8 cellular contexts compared by ENCODE assay signal in genomic region chr4:85756938-85757337, GRCh38.
DNase-seq lines count a peak whose midpoint lies in the region; ATAC-seq, FAIRE-seq and TF ChIP-seq lines count a peak whose summit lies in the region.

No MANE protein-coding gene starts in this region.

- no peak overlapping the region for H3K27ac Mint-ChIP-seq in Calu3 (ENCODE audit: unreplicated experiment)

- H3K27me3 ChIP-seq in kidney epithelial cell (ENCODE audit: control insufficient read depth, insufficient read depth, low read length), result no peaks in the 10 kb centered on the region

- H3K36me3 Mint-ChIP-seq in Calu3 (ENCODE audit: insufficient read depth, unreplicated experiment), result no peaks in the 10 kb centered on the region

- no peaks in the 10 kb centered on the region for H3K4me1 Mint-ChIP-seq in Calu3 (ENCODE audit: low read depth, unreplicated experiment)

- intact Hi-C loops in Calu3 (cut with micrococcal nuclease; ENCODE audit: unreplicated experiment), result loop anchor here (2.0 kb wide), 2 partner anchors 40 to 288 kb away; no protein-coding TSS in a partner anchor

- no peak for FAIRE-seq in H54 (lab: Jason Lieb, UNC)

- H3K27me3 Mint-ChIP-seq in Calu3 (ENCODE audit: unreplicated experiment), result no peaks in the 10 kb centered on the region

- H3K36me3 ChIP-seq in kidney epithelial cell (ENCODE audit: control insufficient read depth, insufficient read depth, low read length), result no peaks in the 10 kb centered on the region

- H3K4me3 Mint-ChIP-seq in Calu3 (ENCODE audit: low read depth, unreplicated experiment), result no peak overlapping the region

- H3K4me3 ChIP-seq in WI38 (ENCODE audit: low read depth, low read length), result no peak overlapping the region
- no peak overlapping the region for H3K4me3 ChIP-seq in kidney epithelial cell (ENCODE audit: low read depth, low read length)

- no peak for TF ChIP-seq POLR2A in H54 (IDR thresholded peaks at IDR 0.05; ENCODE audit: low read depth, low read length)

- TF ChIP-seq CTCF in Calu3 (IDR thresholded peaks at IDR 0.05; ENCODE audit: unreplicated experiment) (no peak), WI38 (IDR thresholded peaks at IDR 0.05; ENCODE audit: low read depth, low read length) (peak; percentile 54), kidney epithelial cell (IDR thresholded peaks at IDR 0.05; ENCODE audit: insufficient read depth, low read length, poor library complexity, severe bottlenecking) (peak; percentile 53)

- CTCF ChIA-PET in Calu3 (lab: Charles Lee), result no interaction called here

- BruUV-seq in Calu3 (replicated peaks; lab: Mats Ljungman, UMichigan), result no TSS peak

- peak; percentile 28 for DNase-seq in Calu3
- DNase-seq in kidney epithelial cell (ENCODE audit: low read depth), result no peak
- no peak for DNase-seq in activated CD8-positive, alpha-beta memory T cell treated with anti-CD3 and anti-CD28 coated beads, Interleukin-2, amount 50 U/mL, for 48 hours
- no peak for DNase-seq in anterior cingulate cortex (lab: John Stamatoyannopoulos, UW)
- no peak for DNase-seq in NCI-H146 treated with DMSO at 0.1 percent for 48 hours (lab: John Stamatoyannopoulos, UW; ENCODE audit: unreplicated experiment)
- no peak for DNase-seq in H54 (ENCODE audit: insufficient read length, low spot score)

- peak; percentile 60 for ATAC-seq in HG02759 (IDR thresholded peaks at IDR 0.05; ENCODE audit: unreplicated experiment)

- no peaks in the 10 kb centered on the region for H3K9me3 Mint-ChIP-seq in Calu3 (ENCODE audit: low read depth, unreplicated experiment)
